In the genomic region with DNA sequence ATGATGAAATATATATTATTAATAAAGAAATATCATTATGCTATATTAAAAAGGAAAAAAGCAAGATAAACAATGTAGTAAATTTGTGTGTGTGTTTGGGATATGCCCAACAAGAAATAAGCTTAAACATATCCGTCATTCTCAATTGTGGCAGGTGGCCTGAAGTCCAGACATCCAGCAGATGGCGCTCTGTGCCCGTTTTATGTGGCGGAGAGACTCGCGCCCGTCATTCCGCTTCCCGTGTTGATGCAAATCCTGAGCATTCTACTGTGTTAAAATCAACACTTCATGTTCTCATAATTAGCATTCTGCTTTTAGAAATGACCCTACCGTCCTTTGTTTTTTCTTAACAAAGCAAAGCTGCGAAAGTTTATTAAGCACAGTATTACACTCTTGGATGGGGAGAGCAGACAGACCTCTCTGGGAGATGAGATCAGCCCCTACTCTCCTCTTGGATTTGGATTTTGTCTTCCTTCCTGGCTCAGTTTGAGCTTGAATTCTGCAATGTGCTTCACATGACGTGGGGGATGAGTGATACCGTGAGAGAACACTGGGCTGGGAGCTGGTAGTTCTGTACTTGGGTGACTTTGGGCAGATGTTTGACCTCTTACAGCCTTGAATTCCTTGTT, we compare ENCODE assay signal across 8 cellular contexts.
DNase-seq lines count a peak whose midpoint lies in the region; ATAC-seq, FAIRE-seq and TF ChIP-seq lines count a peak whose summit lies in the region.

No MANE protein-coding gene starts in this region.

- TF ChIP-seq POLR2A in H54 (IDR thresholded peaks at IDR 0.05; ENCODE audit: low read depth, low read length) (no peak), gastroesophageal sphincter (IDR thresholded peaks at IDR 0.05) (no peak), upper lobe of left lung (IDR thresholded peaks at IDR 0.05) (no peak)

- H3K4me1 ChIP-seq in gastroesophageal sphincter, result no peaks in the 10 kb centered on the region
- no peaks in the 10 kb centered on the region for H3K4me1 ChIP-seq in pancreas
- H3K4me1 ChIP-seq in upper lobe of left lung, result no peaks in the 10 kb centered on the region

- ATAC-seq in gastroesophageal sphincter (peak; percentile 55), pancreas (peak; percentile 82 to 94 (median 94)), upper lobe of left lung (ENCODE audit: low FRiP score in 2 of 2) (peak in 1 of 2 donors; percentile 86)

- no peaks in the 10 kb centered on the region for H3K36me3 ChIP-seq in gastroesophageal sphincter
- no peaks in the 10 kb centered on the region for H3K36me3 ChIP-seq in pancreas
- no peaks in the 10 kb centered on the region for H3K36me3 ChIP-seq in upper lobe of left lung

- H3K27ac ChIP-seq in gastroesophageal sphincter, result no peak overlapping the region
- H3K27ac ChIP-seq in pancreas, result no peak overlapping the region
- no peak overlapping the region for H3K27ac ChIP-seq in upper lobe of left lung

- peak; percentile 33 for DNase-seq in GDM1 (lab: John Stamatoyannopoulos, UW)
- DNase-seq in H54 (ENCODE audit: insufficient read length, low spot score), result peak; percentile 6
- peak; percentile 65 for DNase-seq in LHCN-M2 (ENCODE audit: low read depth)
- peak; percentile 80 for DNase-seq in RKO (ENCODE audit: low spot score)
- peak; percentile 37 for DNase-seq in activated effector memory CD4-positive, alpha-beta T cell treated with Interleukin-2 at 50 U/mL for 16 hours
- peak; percentile 53 to 92 (median 78) for DNase-seq in pancreas
- DNase-seq in upper lobe of left lung, result peak in 1 of 2 donors; percentile 66

- WGBS in gastroesophageal sphincter (ENCODE audit: low coverage in 1 of 2), 2 donors, result 8 to 9% methylated on average over 13 of the region's 13 CpGs
- WGBS in pancreas, 2 donors, result 2 to 4% methylated on average over 13 of the region's 13 CpGs
- 9 to 12% methylated on average over 13 of the region's 13 CpGs for WGBS in upper lobe of left lung, 2 donors

- H3K4me3 ChIP-seq in gastroesophageal sphincter, result no peak overlapping the region
- no peak overlapping the region for H3K4me3 ChIP-seq in pancreas
- no peak overlapping the region for H3K4me3 ChIP-seq in upper lobe of left lung

- H3K9me3 ChIP-seq in gastroesophageal sphincter, result no peaks in the 10 kb centered on the region
- H3K9me3 ChIP-seq in pancreas, result no peaks in the 10 kb centered on the region
- H3K9me3 ChIP-seq in upper lobe of left lung, result no peaks in the 10 kb centered on the region

- intact Hi-C loops in pancreas (cut with DNase I), result no loop called here

- peaks cover 9% of the 10 kb centered on the region for H3K27me3 ChIP-seq in gastroesophageal sphincter
- H3K27me3 ChIP-seq in pancreas, result peaks cover 0 to 7% (median 0%) of the 10 kb centered on the region in 4 donors
- H3K27me3 ChIP-seq in upper lobe of left lung, result no peaks in the 10 kb centered on the region

- FAIRE-seq in H54 (lab: Jason Lieb, UNC), result peak; percentile 74
- peak; percentile 81 for FAIRE-seq in pancreas (lab: Jason Lieb, UNC)

- TF ChIP-seq EP300 in gastroesophageal sphincter (IDR thresholded peaks at IDR 0.05) (no peak), upper lobe of left lung (IDR thresholded peaks at IDR 0.05) (no peak)

- TF ChIP-seq CTCF in gastroesophageal sphincter (IDR thresholded peaks at IDR 0.05), result peak; percentile 38 to 74 (median 57)
- peak; percentile 58 to 78 (median 68) for TF ChIP-seq CTCF in pancreas (IDR thresholded peaks at IDR 0.05)
- TF ChIP-seq CTCF in upper lobe of left lung (IDR thresholded peaks at IDR 0.05), result peak; percentile 20 to 71 (median 59)
